ENCODE assay signal across 24 cellular contexts in genomic region chr18:21129586-21130216, GRCh38. TPM values are rescaled to one million over a fixed set of nuclear protein-coding genes. Genes with fewer than 3 reads are reported as not detected.
DNase-seq lines count a peak whose midpoint lies in the region; ATAC-seq and TF ChIP-seq lines count a peak whose summit lies in the region.
"Had no signal": no experiment of that assay in that cellular context is flagged by ENCODE, and none has a peak within 500 bp of the region (broad histone marks: within the 10 kb centered on the region; RNA-seq: fewer than 3 reads in every experiment).

No MANE protein-coding gene starts in this region.

- no peaks in the 10 kb centered on the region for H4K20me1 ChIP-seq in smooth muscle cell (ENCODE audit: low read depth)

- H3K4me3 ChIP-seq in foreskin fibroblast (ENCODE audit: low read depth in 1 of 2, low read length in 2 of 2) (no peak overlapping the region), smooth muscle cell (no peak overlapping the region)
- H3K4me3 ChIP-seq: heart right ventricle, SK-N-MC, thoracic aorta, uterus had no signal

- peak overlapping the region; percentile 13 for H3K27ac ChIP-seq in smooth muscle cell (ENCODE audit: low read depth)
- H3K27ac ChIP-seq: foreskin keratinocyte, heart right ventricle, HL-60, SK-N-MC, thoracic aorta, uterus had no signal

- no peaks in the 10 kb centered on the region for H3K9me3 ChIP-seq in smooth muscle cell (replicated peaks; ENCODE audit: low read depth)
- H3K9me3 ChIP-seq: BE2C, heart right ventricle, thoracic aorta, uterus had no signal

- no peaks in the 10 kb centered on the region for H3K27me3 ChIP-seq in smooth muscle cell (ENCODE audit: low read depth)
- H3K27me3 ChIP-seq: BE2C, foreskin keratinocyte, heart right ventricle, uterus had no signal

- 24% methylated on average over 4 of the region's 4 CpGs for WGBS in smooth muscle cell (ENCODE audit: low lambda C conversion rate)

- no peaks in the 10 kb centered on the region for H3K36me3 ChIP-seq in smooth muscle cell (ENCODE audit: low read depth)
- H3K36me3 ChIP-seq: BE2C, heart right ventricle, thoracic aorta, uterus had no signal

- no peak overlapping the region for H2AFZ ChIP-seq in smooth muscle cell (ENCODE audit: low read depth)

- TF ChIP-seq CTCF in foreskin fibroblast (IDR thresholded peaks at IDR 0.05; ENCODE audit: low read depth, low read length) (no peak), smooth muscle cell (IDR thresholded peaks at IDR 0.05; ENCODE audit: borderline replicate concordance, insufficient read depth, poor library complexity, severe bottlenecking) (no peak)

- H3K9ac ChIP-seq in smooth muscle cell (ENCODE audit: low read depth) = no peak overlapping the region

- no peaks in the 10 kb centered on the region for H3K4me1 ChIP-seq in smooth muscle cell (ENCODE audit: low read depth)
- H3K4me1 ChIP-seq: BE2C, foreskin keratinocyte, uterus had no signal

- no peaks in the 10 kb centered on the region for H3K79me2 ChIP-seq in smooth muscle cell (ENCODE audit: low read depth)

- no peak for ATAC-seq in GM18520 (IDR thresholded peaks at IDR 0.05; ENCODE audit: unreplicated experiment)
- ATAC-seq: activated naive CD8-positive, alpha-beta T cell treated with anti-CD3 and anti-CD28 coated beads, Interleukin-2, amount 50 U/mL, for 24 hours; foreskin keratinocyte; T-helper 17 cell had no signal

- H3K4me2 ChIP-seq in smooth muscle cell = peak overlapping the region; percentile 44

- DNase-seq in GM03348 (ENCODE audit: low spot score) (peak; percentile 61), amniotic epithelial cell (ENCODE audit: low read depth) (peak; percentile 62), foreskin fibroblast (peak; percentile 57 to 75), smooth muscle cell (lab: John Stamatoyannopoulos, UW; ENCODE audit: unreplicated experiment) (no peak), COR-L47 (lab: John Stamatoyannopoulos, UW) (no peak), putamen (ENCODE audit: low spot score) (no peak)
- DNase-seq: activated CD4-positive, alpha-beta T cell treated with anti-CD3 and anti-CD28 coated beads for 4 hours; activated gamma-delta T cell treated with Interleukin-2 at 50 U/mL for 16 hours; activated naive CD8-positive, alpha-beta T cell treated with anti-CD3 and anti-CD28 coated beads, Interleukin-2, amount 50 U/mL, for 24 hours; activated T-cell treated with anti-CD3 and anti-CD28 coated beads, Interleukin-2, amount 50 U/mL, for 24 hours; BE2C; effector CD4-positive, alpha-beta T cell; foreskin keratinocyte; heart right ventricle; Karpas-422; NCI-H1417 treated with DMSO at 0.1 percent for 48 hours; NCI-H446 treated with DMSO at 0.1 percent for 48 hours; NCI-H82; T-helper 17 cell; uterus had no signal

- H3F3A ChIP-seq in smooth muscle cell (ENCODE audit: low read depth) = no peaks in the 10 kb centered on the region

RNA-seq across cellular contexts. Expression of gene ROCK1, which starts 18.1 kb away (rescaled TPM):
- 38.7 and 47.4 TPM in 2 replicates for total RNA-seq in smooth muscle cell
- polyA plus RNA-seq in smooth muscle cell = 23.9 and 25.8 TPM in 2 replicates

Comparison
In these comparisons a context has a peak if more than half of its experiments do, and no peak if none do; other contexts are left out.
1. DNase-seq: peak in GM03348 (single experiment), amniotic epithelial cell (single experiment) and foreskin fibroblast (2 of 2); none in smooth muscle cell (single experiment), COR-L47 (single experiment) and putamen (single experiment).